Comparison of ENCODE assay signal across 17 cellular contexts in genomic region chr2:1614564-1614963, GRCh38.
A peak's percentile ranks its signal among the peaks of the same experiment; 100 is the strongest.
DNase-seq lines count a peak whose midpoint lies in the region; ATAC-seq and TF ChIP-seq lines count a peak whose summit lies in the region.
"Had no signal": no experiment of that assay in that cellular context is flagged by ENCODE, and none has a peak within 500 bp of the region (broad histone marks: within the 10 kb centered on the region; RNA-seq: fewer than 3 reads in every experiment).

No MANE protein-coding gene starts in this region.

- H3K4me3 ChIP-seq in Loucy (ENCODE audit: low read length, poor library complexity, severe bottlenecking) (no peak overlapping the region), mesenchymal stem cell (ENCODE audit: insufficient read depth in 1 of 2, low read depth in 1 of 2, low read length in 2 of 2) (no peak overlapping the region), Caco-2 (ENCODE audit: low read depth, low read length) (no peak overlapping the region)
- H3K4me3 ChIP-seq: heart left ventricle, vagina had no signal

- H4K91ac ChIP-seq in mesenchymal stem cell (ENCODE audit: low read length), result no peak overlapping the region

- no peaks in the 10 kb centered on the region for H3K79me2 ChIP-seq in Loucy (ENCODE audit: insufficient read depth, low read length)

- peak overlapping the region; percentile 80 for H2AK5ac ChIP-seq in mesenchymal stem cell (ENCODE audit: low read length, severe bottlenecking)

- no peak overlapping the region for H4K8ac ChIP-seq in mesenchymal stem cell (ENCODE audit: low read length)

- ATAC-seq in GM18505 (IDR thresholded peaks at IDR 0.05; ENCODE audit: unreplicated experiment), result peak; percentile 88
- peak; percentile 72 for ATAC-seq in GM21515 (IDR thresholded peaks at IDR 0.05; ENCODE audit: unreplicated experiment)

- no peak for TF ChIP-seq POLR2A in GM18505 (IDR thresholded peaks at IDR 0.05; ENCODE audit: borderline replicate concordance, extremely low read depth, insufficient read depth, insufficient read length)

- no peak overlapping the region for H2BK120ac ChIP-seq in mesenchymal stem cell (ENCODE audit: low read depth, low read length)

- H3K4me3 Mint-ChIP-seq in Caco-2 (ENCODE audit: unreplicated experiment), result no peak overlapping the region

- H2BK15ac ChIP-seq in mesenchymal stem cell (ENCODE audit: low read depth, poor library complexity, severe bottlenecking), result no peak overlapping the region

- intact Hi-C loops in Caco-2 (cut with micrococcal nuclease; ENCODE audit: unreplicated experiment), result no loop called here

- H3K36me3 Mint-ChIP-seq in Caco-2 (ENCODE audit: insufficient read depth, unreplicated experiment), result no peaks in the 10 kb centered on the region

- H3K4ac ChIP-seq in mesenchymal stem cell (ENCODE audit: low read depth in 1 of 2, low read length in 2 of 2), result no peak overlapping the region

- POLR2A ChIA-PET in Caco-2 (lab: Charles Lee), result no interaction called here

- H3K79me1 ChIP-seq in mesenchymal stem cell (replicated peaks; ENCODE audit: low read length, poor library complexity, severe bottlenecking), result no peaks in the 10 kb centered on the region

- H3K9me3 Mint-ChIP-seq in Caco-2 (ENCODE audit: unreplicated experiment), result no peaks in the 10 kb centered on the region

- H3K9me2 ChIP-seq in Loucy (replicated peaks; ENCODE audit: low read depth, low read length), result no peaks in the 10 kb centered on the region

- H3K27me3 ChIP-seq in Loucy (ENCODE audit: insufficient read depth, low read length, poor library complexity, severe bottlenecking), result no peaks in the 10 kb centered on the region
- peaks cover 0 to 44% of the 10 kb centered on the region in 2 experiments for H3K27me3 ChIP-seq in mesenchymal stem cell (ENCODE audit: control insufficient read depth in 1 of 2, insufficient read depth in 1 of 2, low read length in 2 of 2)
- H3K27me3 ChIP-seq in Caco-2 (replicated peaks; ENCODE audit: control insufficient read depth, insufficient read depth, low read length), result no peaks in the 10 kb centered on the region
- H3K27me3 ChIP-seq: BE2C, heart left ventricle, vagina had no signal

- H3K9me3 ChIP-seq in Loucy (ENCODE audit: insufficient read depth, low read depth, low read length) (no peaks in the 10 kb centered on the region), mesenchymal stem cell (ENCODE audit: control insufficient read depth, low read length) (no peaks in the 10 kb centered on the region), Caco-2 (no peaks in the 10 kb centered on the region)
- H3K9me3 ChIP-seq: BE2C, heart left ventricle, vagina had no signal

- H2AFZ ChIP-seq in Loucy (ENCODE audit: low read length) (no peak overlapping the region), mesenchymal stem cell (ENCODE audit: low read depth, low read length) (no peak overlapping the region)

- DNase-seq in mesenchymal stem cell (no peak), occipital lobe (lab: John Stamatoyannopoulos, UW) (no peak), GM20000 (ENCODE audit: low spot score) (no peak), Ammon's horn (ENCODE audit: low spot score) (no peak), Caco-2 (no peak)
- DNase-seq: activated CD4-positive, CD25-positive, alpha-beta regulatory T cell; BE2C; DND-41; NCI-H2029; stimulated activated CD4-positive, alpha-beta T cell treated with anti-CD3 and anti-CD28 coated beads, Interleukin-2, amount 100 ng/mL, for 48 hours had no signal

- no peak overlapping the region for H3K14ac ChIP-seq in mesenchymal stem cell (ENCODE audit: low read length in 2 of 2)

- H3K23ac ChIP-seq in mesenchymal stem cell (ENCODE audit: low read length in 2 of 2), result no peak overlapping the region

- no peak overlapping the region for H2BK12ac ChIP-seq in mesenchymal stem cell (ENCODE audit: low read length in 2 of 2)

- WGBS in mesenchymal stem cell, result 63% methylated on average over 8 of the region's 10 CpGs

- no peak overlapping the region for H3K27ac Mint-ChIP-seq in Caco-2 (ENCODE audit: unreplicated experiment)

- TF ChIP-seq CTCF in Loucy (conservative IDR thresholded peaks at IDR 0.05; ENCODE audit: low read length) (no peak), GM20000 (IDR thresholded peaks at IDR 0.05; ENCODE audit: extremely low read depth, missing control alignments) (no peak), Caco-2 (IDR thresholded peaks at IDR 0.05; ENCODE audit: insufficient read depth in 1 of 2, low read depth in 1 of 2, low read length in 1 of 2, severe bottlenecking in 1 of 2, unreplicated experiment in 1 of 2) (no peak)

- no TSS peak for BruUV-seq in Caco-2 (replicated peaks; lab: Mats Ljungman, UMichigan)

- H3K18ac ChIP-seq in mesenchymal stem cell (ENCODE audit: low read depth in 1 of 2, low read length in 2 of 2), result no peak overlapping the region

- H3K27me3 Mint-ChIP-seq in Caco-2 (ENCODE audit: insufficient read depth, unreplicated experiment), result no peaks in the 10 kb centered on the region

- no peaks in the 10 kb centered on the region for H3F3A ChIP-seq in Loucy (ENCODE audit: low read depth)

- peaks cover 16% of the 10 kb centered on the region for H3K4me1 ChIP-seq in Loucy (ENCODE audit: insufficient read depth, low read length, poor library complexity, severe bottlenecking)
- H3K4me1 ChIP-seq in mesenchymal stem cell (ENCODE audit: control insufficient read depth, insufficient read depth, low read depth, low read length), result peaks cover 30% of the 10 kb centered on the region
- no peaks in the 10 kb centered on the region for H3K4me1 ChIP-seq in Caco-2
- H3K4me1 ChIP-seq: BE2C, vagina had no signal

- CTCF ChIA-PET in Caco-2 (lab: Charles Lee), result no interaction called here

- H3K9ac ChIP-seq in Loucy (ENCODE audit: low read depth, low read length, poor library complexity, severe bottlenecking) (no peak overlapping the region), mesenchymal stem cell (ENCODE audit: low read length) (no peak overlapping the region)

- no peaks in the 10 kb centered on the region for H4K20me1 ChIP-seq in Loucy (ENCODE audit: insufficient read depth, low read length, poor library complexity, severe bottlenecking)

- peak overlapping the region; percentile 27 for H3K4me2 ChIP-seq in Loucy (ENCODE audit: low read depth, low read length, poor library complexity, severe bottlenecking)
- H3K4me2 ChIP-seq in mesenchymal stem cell (ENCODE audit: low read length, poor library complexity, severe bottlenecking), result no peak overlapping the region

- no peak overlapping the region for H3K27ac ChIP-seq in mesenchymal stem cell (ENCODE audit: low read length, poor library complexity, severe bottlenecking)
- H3K27ac ChIP-seq: epithelial cell of prostate, HL-60, vagina had no signal

- H3K4me1 Mint-ChIP-seq in Caco-2 (ENCODE audit: low read depth, unreplicated experiment), result no peaks in the 10 kb centered on the region

- no peak overlapping the region for H2BK5ac ChIP-seq in mesenchymal stem cell (ENCODE audit: low read depth, low read length, poor library complexity, severe bottlenecking)

- no peaks in the 10 kb centered on the region for H3K36me3 ChIP-seq in Loucy (ENCODE audit: insufficient read depth, low read length)
- H3K36me3 ChIP-seq in mesenchymal stem cell (ENCODE audit: control insufficient read depth in 1 of 2, insufficient read depth in 2 of 2, low read depth in 1 of 2, low read length in 2 of 2), result peaks cover 0 to 7% of the 10 kb centered on the region in 2 experiments
- H3K36me3 ChIP-seq in Caco-2 (ENCODE audit: control insufficient read depth, insufficient read depth, low read length), result no peaks in the 10 kb centered on the region
- H3K36me3 ChIP-seq: BE2C, heart left ventricle, vagina had no signal
